8 cellular contexts compared by ENCODE assay signal in the genomic region with DNA sequence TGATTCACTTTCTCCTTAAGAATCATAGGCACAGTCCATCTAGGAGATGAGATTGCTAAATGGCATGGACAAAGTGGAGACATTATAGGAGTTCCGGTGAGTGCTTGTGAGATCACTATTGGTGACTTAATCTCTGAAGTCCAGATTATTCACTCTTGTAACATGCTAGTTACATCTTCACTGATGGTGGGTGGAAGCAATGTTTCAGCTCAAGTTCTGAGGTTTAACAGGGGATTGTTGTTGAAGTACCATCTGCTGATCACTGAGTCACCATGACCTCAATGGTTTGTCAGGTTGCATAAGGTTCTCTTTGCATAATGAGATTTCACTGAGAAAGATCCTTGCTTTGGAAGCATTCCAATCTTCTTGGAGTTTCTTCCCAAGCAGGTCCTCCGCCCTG.
DNase-seq lines count a peak whose midpoint lies in the region; ATAC-seq, FAIRE-seq and TF ChIP-seq lines count a peak whose summit lies in the region.
"Not testable (repeated sequence)": the region's sequence is repeated elsewhere in the genome, so short reads cannot be mapped to it uniquely, and the experiment has no call there.

No MANE protein-coding gene starts in this region.

- peak; percentile 8 for DNase-seq in AG09309 (ENCODE audit: low read depth)
- not testable (repeated sequence) for DNase-seq in GM12891 (ENCODE audit: insufficient read length, low spot score)
- DNase-seq in LHCN-M2 (ENCODE audit: low read depth) = peak; percentile 20
- peak; percentile 42 for DNase-seq in RPMI7951 (ENCODE audit: low read depth)
- peak; percentile 8 for DNase-seq in choroid plexus epithelial cell (ENCODE audit: low read depth)
- peak; percentile 15 for DNase-seq in fibroblast of villous mesenchyme (ENCODE audit: low read depth)
- DNase-seq in renal cortical epithelial cell (ENCODE audit: low read depth) = peak; percentile 45

- H3K9me3 Mint-ChIP-seq in activated T-helper 17 cell treated with anti-CD3 and anti-CD28 coated beads, Interleukin-2, amount 50 U/mL, for 72 hours = not testable (repeated sequence)

- TF ChIP-seq CTCF in AG09309 (IDR thresholded peaks at IDR 0.05; ENCODE audit: control insufficient read depth, insufficient read depth, low read depth, low read length, missing control alignments); choroid plexus epithelial cell (conservative IDR thresholded peaks at IDR 0.05; ENCODE audit: low read depth, low read length); fibroblast of villous mesenchyme (IDR thresholded peaks at IDR 0.05; ENCODE audit: insufficient read depth, low read depth, low read length): not testable (repeated sequence)

- H3K36me3 Mint-ChIP-seq in activated T-helper 17 cell treated with anti-CD3 and anti-CD28 coated beads, Interleukin-2, amount 50 U/mL, for 72 hours (ENCODE audit: low read depth) = not testable (repeated sequence)

- ATAC-seq in activated T-helper 17 cell treated with anti-CD3 and anti-CD28 coated beads, Interleukin-2, amount 50 U/mL, for 72 hours (replicated peaks) = peak; percentile 90

- not testable (repeated sequence) for H3K4me3 ChIP-seq in AG09309 (ENCODE audit: control insufficient read depth, low read depth, low read length); choroid plexus epithelial cell (ENCODE audit: low read depth, low read length); fibroblast of villous mesenchyme (ENCODE audit: low read depth, low read length)

- not testable (repeated sequence) for H3K4me1 Mint-ChIP-seq in activated T-helper 17 cell treated with anti-CD3 and anti-CD28 coated beads, Interleukin-2, amount 50 U/mL, for 72 hours

- peaks cover 21% of the 10 kb centered on the region for H3K27me3 Mint-ChIP-seq in activated T-helper 17 cell treated with anti-CD3 and anti-CD28 coated beads, Interleukin-2, amount 50 U/mL, for 72 hours

- not testable (repeated sequence) for TF ChIP-seq POLR2A in GM12891 (IDR thresholded peaks at IDR 0.05; ENCODE audit: low read depth, low read length)

- not testable (repeated sequence) for H3K27ac Mint-ChIP-seq in activated T-helper 17 cell treated with anti-CD3 and anti-CD28 coated beads, Interleukin-2, amount 50 U/mL, for 72 hours

- FAIRE-seq in GM12891 (lab: Jason Lieb, UNC) = peak; percentile 9

- not testable (repeated sequence) for H3K4me3 Mint-ChIP-seq in activated T-helper 17 cell treated with anti-CD3 and anti-CD28 coated beads, Interleukin-2, amount 50 U/mL, for 72 hours
